In the genomic region with DNA sequence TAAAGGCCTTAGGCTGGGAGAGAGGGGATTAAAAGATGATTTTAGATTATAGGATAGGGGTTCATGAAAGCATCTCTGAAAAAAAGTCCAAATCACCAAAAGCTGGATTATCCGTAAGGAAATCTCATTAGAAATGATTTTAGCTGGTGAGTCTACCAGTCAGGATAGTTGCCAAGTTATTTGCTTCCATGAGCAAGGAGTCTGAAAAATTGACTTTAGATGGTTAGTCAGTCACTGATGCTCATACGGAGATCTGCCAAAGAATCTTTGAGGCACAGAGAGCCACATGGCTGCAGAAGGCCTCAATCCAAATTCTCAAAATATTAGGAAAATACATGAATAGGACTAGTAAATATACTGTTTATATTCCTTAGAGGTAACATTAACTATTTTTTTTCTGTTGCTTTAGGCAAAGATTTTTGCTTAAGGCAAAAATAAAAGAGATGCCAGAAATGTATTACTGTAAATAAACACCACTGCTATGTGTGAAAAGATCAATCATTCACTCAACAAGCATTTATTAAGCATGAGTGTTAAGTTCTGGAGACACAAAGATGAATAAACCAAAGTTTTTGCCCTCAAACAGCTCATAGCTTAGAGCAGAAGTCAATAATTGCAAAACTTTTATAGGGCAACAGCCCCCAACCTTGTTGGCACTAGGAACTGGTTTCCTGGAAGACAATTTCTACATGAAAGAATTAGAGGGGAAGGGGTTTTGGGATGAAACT, we compare ENCODE assay signal across 14 cellular contexts.
DNase-seq lines count a peak whose midpoint lies in the region.
"Had no signal": no experiment of that assay in that cellular context is flagged by ENCODE, and none has a peak within 500 bp of the region (broad histone marks: within the 10 kb centered on the region; RNA-seq: fewer than 3 reads in every experiment).

No MANE protein-coding gene starts in this region.

- H3K4me1 ChIP-seq in ACC112 (ENCODE audit: control insufficient read depth, insufficient read depth, low read length, unreplicated experiment) (peaks cover 28% of the 10 kb centered on the region), SJCRH30 (peaks cover 22% of the 10 kb centered on the region)
- H3K4me1 ChIP-seq: HAP-1 had no signal

- peak overlapping the region; percentile 76 for H2AFZ ChIP-seq in ACC112 (ENCODE audit: low read length, unreplicated experiment)

- no peaks in the 10 kb centered on the region for H3K79me2 ChIP-seq in ACC112 (ENCODE audit: control insufficient read depth, insufficient read depth, low read length, unreplicated experiment)

- H3K9me3 ChIP-seq in SJCRH30 (replicated peaks), result no peaks in the 10 kb centered on the region
- H3K9me3 ChIP-seq: HAP-1 had no signal

- H3K4me3 ChIP-seq in ACC112 (ENCODE audit: low read depth, low read length) (no peak overlapping the region), SJCRH30 (no peak overlapping the region)
- H3K4me3 ChIP-seq: HAP-1 had no signal

- DNase-seq in GM03348 (ENCODE audit: low spot score) (peak; percentile 68), NCI-H82 (lab: John Stamatoyannopoulos, UW) (peak; percentile 76), fibroblast of peridontal ligament (ENCODE audit: extremely low read depth) (peak; percentile 63), RKO (ENCODE audit: low spot score) (no peak), activated gamma-delta T cell treated with Interleukin-2 at 50 U/mL for 16 hours (no peak), SJCRH30 (no peak)
- DNase-seq in central memory CD4-positive, alpha-beta T cell, result no peak
- DNase-seq: 8988T; CD8-positive, alpha-beta T cell; NCI-H1436 treated with DMSO at 0.1 percent for 48 hours; NCI-H2081 treated with DMSO at 0.1 percent for 48 hours; NCI-H526 had no signal

- H3K27me3 ChIP-seq in ACC112 (ENCODE audit: insufficient read depth, low read length) (no peaks in the 10 kb centered on the region), SJCRH30 (no peaks in the 10 kb centered on the region)

- H3K36me3 ChIP-seq in ACC112 (ENCODE audit: insufficient read depth, low read length) (no peaks in the 10 kb centered on the region), SJCRH30 (no peaks in the 10 kb centered on the region)
- H3K36me3 ChIP-seq: HAP-1 had no signal

- peak overlapping the region; percentile 55 for H3K27ac ChIP-seq in ACC112 (ENCODE audit: low read depth, low read length)
- no peak overlapping the region for H3K27ac ChIP-seq in SJCRH30

Comparison
In these comparisons a context has a peak if more than half of its experiments do, and no peak if none do; other contexts are left out.
1. DNase-seq: peak in GM03348 (single experiment), NCI-H82 (single experiment) and fibroblast of peridontal ligament (single experiment); none in central memory CD4-positive, alpha-beta T cell (single experiment), RKO (single experiment), activated gamma-delta T cell treated with Interleukin-2 at 50 U/mL for 16 hours (single experiment) and SJCRH30 (0 of 2).